ENCODE assay signal across 9 cellular contexts in the genomic region with DNA sequence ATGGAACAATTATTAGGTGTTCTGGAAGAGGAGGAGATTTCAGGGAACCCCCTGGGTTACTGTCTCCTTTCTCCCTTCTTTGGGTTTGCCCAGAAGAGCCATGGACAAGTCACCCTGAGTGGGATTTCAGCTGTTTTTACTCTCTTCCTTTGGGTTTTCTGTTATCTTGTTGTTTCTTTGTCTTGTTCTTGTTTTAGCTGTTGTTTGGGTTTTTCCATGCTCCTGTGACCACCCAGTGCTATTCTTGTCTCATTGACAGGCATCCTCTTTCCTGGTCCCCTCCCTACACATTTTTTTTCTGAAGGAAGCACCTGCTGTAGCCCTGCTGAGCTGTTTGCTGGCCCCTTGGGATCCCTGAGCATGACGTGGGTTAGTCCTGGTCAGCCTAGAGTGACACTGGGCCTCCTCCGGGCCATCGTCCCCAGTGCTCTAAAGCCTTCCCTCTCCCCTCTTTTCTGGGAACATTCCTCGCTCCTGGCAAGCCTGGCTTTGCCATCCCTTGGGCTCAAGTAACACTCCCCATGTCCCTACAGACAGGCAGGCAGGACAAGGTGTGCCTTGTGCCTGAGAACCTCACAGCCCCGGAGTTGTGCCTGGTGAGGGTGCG. TPM values are rescaled to one million over a fixed set of nuclear protein-coding genes. Genes with fewer than 3 reads are reported as not detected.
DNase-seq lines count a peak whose midpoint lies in the region; ATAC-seq and TF ChIP-seq lines count a peak whose summit lies in the region.
"Had no signal": no experiment of that assay in that cellular context is flagged by ENCODE, and none has a peak within 500 bp of the region (broad histone marks: within the 10 kb centered on the region; RNA-seq: fewer than 3 reads in every experiment).

No MANE protein-coding gene starts in this region.

- H3K4me2 ChIP-seq in BLaER1 = peak overlapping the region; percentile 97

- H3K9ac ChIP-seq in BLaER1 = peak overlapping the region; percentile 98

- no peak for TF ChIP-seq CTCF in esophagus squamous epithelium (IDR thresholded peaks at IDR 0.05)

- intact Hi-C loops in esophagus squamous epithelium (cut with DNase I) = no loop called here

- peak overlapping the region; percentile 79 for H3K4me3 ChIP-seq in BLaER1
- H3K4me3 ChIP-seq in esophagus squamous epithelium = peak overlapping the region in 3 of 4 donors; percentile 18 to 54 (median 30)

- H3K27ac ChIP-seq in BLaER1 = peak overlapping the region; percentile 100
- H3K27ac ChIP-seq in esophagus squamous epithelium = peak overlapping the region in 2 of 4 donors; percentile 1 to 22

- H4K20me1 ChIP-seq in BLaER1 = no peaks in the 10 kb centered on the region

- DNase-seq in esophagus squamous epithelium (lab: John Stamatoyannopoulos, UW) = no peak
- no peak for DNase-seq in DMS53 (lab: John Stamatoyannopoulos, UW)
- DNase-seq in GDM1 (lab: John Stamatoyannopoulos, UW) = no peak
- no peak for DNase-seq in SIG-M5 (lab: John Stamatoyannopoulos, UW)
- DNase-seq in COR-L47 (lab: John Stamatoyannopoulos, UW) = no peak
- DNase-seq: effector CD4-positive, alpha-beta T cell had no signal

- H3K4me1 ChIP-seq in BLaER1 (peaks cover 77% of the 10 kb centered on the region), esophagus squamous epithelium (peaks cover 0 to 35% (median 16%) of the 10 kb centered on the region in 3 donors)

- no peaks in the 10 kb centered on the region for H3K27me3 ChIP-seq in BLaER1
- no peaks in the 10 kb centered on the region for H3K27me3 ChIP-seq in esophagus squamous epithelium

- no peak for TF ChIP-seq POLR2A in esophagus squamous epithelium (IDR thresholded peaks at IDR 0.05)

- H3K9me3 ChIP-seq in BLaER1 = peaks cover 20% of the 10 kb centered on the region
- H3K9me3 ChIP-seq in esophagus squamous epithelium = no peaks in the 10 kb centered on the region

- peak; percentile 67 for ATAC-seq in GM19452 (IDR thresholded peaks at IDR 0.05; ENCODE audit: unreplicated experiment)
- ATAC-seq in HG03159 (IDR thresholded peaks at IDR 0.05; ENCODE audit: unreplicated experiment) = peak; percentile 36

- WGBS in esophagus squamous epithelium, 2 donors = 47 to 52% methylated on average over 5 to 6 of the region's 6 CpGs

- H3K36me3 ChIP-seq in BLaER1 (peaks cover 39% of the 10 kb centered on the region), esophagus squamous epithelium (no peaks in the 10 kb centered on the region)

RNA-seq across cellular contexts. Expression of a gene that starts 3.5 kb away (rescaled TPM):
- under 1 TPM in 1 of 4 donors, not detected in 3; 0.13 TPM for total RNA-seq in esophagus squamous epithelium
